In genomic region chr1:88892146-88892877, GRCh38 we compare ENCODE assay signal across 1 cellular context.
TF ChIP-seq lines count a peak whose summit lies in the region.

No MANE protein-coding gene starts in this region.

TF ChIP-seq in HepG2, 621 proteins besides CTCF, POLR2A, EP300 and RAD21 (continued from another document and continues in another):
- TF ChIP-seq ARID4A (CRISPR knock-in tag; IDR thresholded peaks at IDR 0.05; ENCODE audit: borderline replicate concordance) (peak; percentile 71; the same call in 1 of the 2 replicates), ZNF713 (CRISPR knock-in tag; IDR thresholded peaks at IDR 0.05) (no peak), HOXA3 (CRISPR knock-in tag; IDR thresholded peaks at IDR 0.05) (no peak), SNAI1 (CRISPR knock-in tag; IDR thresholded peaks at IDR 0.05; ENCODE audit: borderline replicate concordance) (no peak), ZNF704 (CRISPR knock-in tag; IDR thresholded peaks at IDR 0.05; ENCODE audit: borderline replicate concordance) (no peak), ETV5 (CRISPR knock-in tag; IDR thresholded peaks at IDR 0.05; ENCODE audit: borderline replicate concordance) (no peak), IRF2 (CRISPR knock-in tag; IDR thresholded peaks at IDR 0.05) (peak; percentile 86), ASH2L (IDR thresholded peaks at IDR 0.05; ENCODE audit: insufficient read length, low read depth, low read length) (peak; percentile 68), ATF4 (CRISPR knock-in tag; IDR thresholded peaks at IDR 0.05) (no peak), KLF13 (CRISPR knock-in tag; IDR thresholded peaks at IDR 0.05) (no peak), ZNF460 (CRISPR knock-in tag; IDR thresholded peaks at IDR 0.05; ENCODE audit: borderline replicate concordance) (no peak), DMAP1 (CRISPR knock-in tag; IDR thresholded peaks at IDR 0.05) (0 out of 2 replicates have a peak, but pooled peaks have one; percentile 37), POLR2AphosphoS5 (IDR thresholded peaks at IDR 0.05; ENCODE audit: low read depth, low read length) (peak; percentile 92), ZBTB7A (CRISPR knock-in tag; IDR thresholded peaks at IDR 0.05) (no peak), SP1 (IDR thresholded peaks at IDR 0.05) (no peak), SP1 (CRISPR knock-in tag; IDR thresholded peaks at IDR 0.05) (no peak), HOMEZ (CRISPR knock-in tag; IDR thresholded peaks at IDR 0.05; ENCODE audit: low read depth) (no peak), DR1 (CRISPR knock-in tag; IDR thresholded peaks at IDR 0.05) (peak; percentile 76), NR2F1 (CRISPR knock-in tag; IDR thresholded peaks at IDR 0.05) (no peak), BRF2 (CRISPR knock-in tag; IDR thresholded peaks at IDR 0.05) (no peak), TEAD2 (CRISPR knock-in tag; IDR thresholded peaks at IDR 0.05) (no peak), PCBP2 (optimal IDR thresholded peaks at IDR 0.05; ENCODE audit: low read depth, low read length, poor library complexity, severe bottlenecking) (no peak), ZNF33B (CRISPR knock-in tag; IDR thresholded peaks at IDR 0.05) (no peak), E2F1 (CRISPR knock-in tag; IDR thresholded peaks at IDR 0.05) (no peak), XBP1 (CRISPR knock-in tag; IDR thresholded peaks at IDR 0.05) (no peak), MLLT10 (CRISPR knock-in tag; IDR thresholded peaks at IDR 0.05) (no peak), SNAPC4 (CRISPR knock-in tag; IDR thresholded peaks at IDR 0.05) (0 out of 2 replicates have a peak, but pooled peaks have one; percentile 42), FOXA1 (IDR thresholded peaks at IDR 0.05) (no peak), FOXA1 (CRISPR knock-in tag; IDR thresholded peaks at IDR 0.05) (peak; percentile 78), ZEB1 (IDR thresholded peaks at IDR 0.05; ENCODE audit: insufficient replicate concordance, low read depth) (no peak), ZSCAN21 (CRISPR knock-in tag; IDR thresholded peaks at IDR 0.05; ENCODE audit: borderline replicate concordance) (no peak), AHDC1 (CRISPR knock-in tag; IDR thresholded peaks at IDR 0.05; ENCODE audit: borderline replicate concordance) (0 out of 2 replicates have a peak, but pooled peaks have one; percentile 18), SRSF1 (optimal IDR thresholded peaks at IDR 0.05; ENCODE audit: low read depth, low read length) (no peak), SMARCC2 (IDR thresholded peaks at IDR 0.05) (no peak), SMYD3 (CRISPR knock-in tag; IDR thresholded peaks at IDR 0.05) (no peak)
